ENCODE assay signal across 18 cellular contexts in the genomic region with DNA sequence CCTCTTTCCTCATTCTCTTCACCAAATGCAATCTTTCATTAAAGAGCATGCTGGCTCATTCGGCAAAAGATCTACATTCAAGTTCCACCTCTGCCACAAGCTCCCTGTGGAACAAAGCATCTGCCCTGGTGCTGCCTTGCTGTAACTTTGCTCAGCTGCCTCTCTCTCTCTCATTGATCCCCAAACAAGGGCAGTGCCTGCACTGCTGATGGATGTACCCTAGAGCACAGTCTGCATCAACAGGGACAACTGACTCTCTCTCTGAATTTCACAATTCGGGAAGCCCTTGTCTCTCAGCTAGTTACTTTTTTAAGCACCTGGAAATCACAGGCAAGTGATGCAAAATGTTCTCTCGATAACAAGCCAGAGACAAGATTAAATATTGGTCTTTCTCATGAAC.
DNase-seq lines count a peak whose midpoint lies in the region; ATAC-seq, FAIRE-seq and TF ChIP-seq lines count a peak whose summit lies in the region.
"Had no signal": no experiment of that assay in that cellular context is flagged by ENCODE, and none has a peak within 500 bp of the region (broad histone marks: within the 10 kb centered on the region; RNA-seq: fewer than 3 reads in every experiment).

No MANE protein-coding gene starts in this region.

- no peaks in the 10 kb centered on the region for H3K27me3 ChIP-seq in bronchial epithelial cell (ENCODE audit: control insufficient read depth, insufficient read depth, low read length)
- H3K27me3 ChIP-seq in psoas muscle (ENCODE audit: insufficient read depth in 3 of 3, low read length in 2 of 3): no peaks in the 10 kb centered on the region

- H3K4me3 ChIP-seq in bronchial epithelial cell (ENCODE audit: low read depth, low read length): no peak overlapping the region
- no peak overlapping the region for H3K4me3 ChIP-seq in psoas muscle
- H3K4me3 ChIP-seq: A549, HAP-1 had no signal

- H3K27ac ChIP-seq in 22Rv1: peak overlapping the region; percentile 16; the same call in 1 of the 2 replicates
- H3K27ac ChIP-seq in psoas muscle: no peak overlapping the region

- DNase-seq in HTR-8/SVneo (ENCODE audit: insufficient read length, low spot score): no peak
- no peak for DNase-seq in bronchial epithelial cell (ENCODE audit: low read depth)
- no peak for DNase-seq in psoas muscle
- DNase-seq in AG08396 (ENCODE audit: low spot score): no peak
- DNase-seq in hepatic stellate cell (ENCODE audit: low spot score): no peak
- DNase-seq: CD8-positive, alpha-beta T cell; COR-L47; DMS153; DMS79 treated with DMSO at 0.1 percent for 48 hours; EL had no signal

- H3K36me3 ChIP-seq in bronchial epithelial cell (ENCODE audit: control insufficient read depth, insufficient read depth, low read length) (no peaks in the 10 kb centered on the region), psoas muscle (ENCODE audit: insufficient read depth in 1 of 2, low read depth in 1 of 2) (no peaks in the 10 kb centered on the region)
- H3K36me3 ChIP-seq: HAP-1 had no signal

- intact Hi-C loops in psoas muscle (cut with DNase I): no loop called here

- no peaks in the 10 kb centered on the region for H3K4me1 ChIP-seq in psoas muscle
- H3K4me1 ChIP-seq: HAP-1 had no signal

- no peaks in the 10 kb centered on the region for H3K9me3 ChIP-seq in psoas muscle
- H3K9me3 ChIP-seq: A549, HAP-1 had no signal

- FAIRE-seq in HTR-8/SVneo (lab: Jason Lieb, UNC): peak; percentile 9
- peak; percentile 73 for FAIRE-seq in bronchial epithelial cell (lab: Jason Lieb, UNC)
- FAIRE-seq: A549, D721Med, G401.6, GM12891, H1 had no signal

- 32 to 66% (median 60%) methylated on average over 3 of the region's 3 CpGs for WGBS in psoas muscle, 3 donors

- TF ChIP-seq CTCF in 22Rv1 (IDR thresholded peaks at IDR 0.05) (no peak), bronchial epithelial cell (IDR thresholded peaks at IDR 0.05; ENCODE audit: insufficient read depth, low read length, severe bottlenecking) (no peak), psoas muscle (IDR thresholded peaks at IDR 0.05) (no peak)

- ATAC-seq in psoas muscle (peak in 3 of 4 donors; percentile 59 to 68 (median 60)), HG02588 (IDR thresholded peaks at IDR 0.05; ENCODE audit: unreplicated experiment) (no peak)
- ATAC-seq: A549; CD8-positive, alpha-beta T cell had no signal
